26 cellular contexts compared by ENCODE assay signal in the genomic region with DNA sequence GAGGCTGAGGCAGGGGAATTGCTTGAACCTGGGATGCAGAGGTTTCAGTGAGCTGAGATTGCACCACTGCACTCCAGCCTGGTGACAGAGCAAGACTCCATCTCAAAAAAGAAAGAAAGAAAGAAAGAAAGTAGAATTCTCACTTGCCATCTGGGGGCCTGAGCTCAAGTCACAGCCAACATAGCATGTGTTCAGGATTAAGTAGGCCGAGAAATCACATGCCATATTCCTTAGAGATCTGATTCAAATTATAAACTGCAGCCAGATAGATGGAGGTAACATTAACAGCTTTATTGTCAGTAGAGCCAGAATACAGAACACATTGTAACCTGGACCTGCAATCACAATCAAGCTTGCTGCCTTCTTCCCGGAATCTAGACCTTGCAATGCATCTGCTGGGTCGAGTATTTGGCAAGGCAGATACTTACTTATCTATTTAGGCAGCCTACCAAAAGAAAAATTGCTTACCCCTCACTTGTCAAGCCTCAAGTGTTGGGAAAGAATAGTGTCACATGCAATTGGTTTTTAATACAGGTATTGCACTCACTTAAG.
"Had no signal": no experiment of that assay in that cellular context is flagged by ENCODE, and none has a peak within 500 bp of the region (broad histone marks: within the 10 kb centered on the region; RNA-seq: fewer than 3 reads in every experiment).

No MANE protein-coding gene starts in this region.

- DNase-seq: hypothalamus; immature natural killer cell; islet precursor cell; left ventricle myocardium inferior; mesendoderm; midbrain; mucosa of descending colon; naive thymus-derived CD4-positive, alpha-beta T cell; ovary; stimulated activated CD4-positive, alpha-beta T cell treated with anti-CD3 and anti-CD28 coated beads, Interleukin-12 subunit alpha, Interleukin-12 subunit beta, amount 100 ng/mL, for 4 hours; stimulated activated CD4-positive, alpha-beta T cell treated with anti-CD3 and anti-CD28 coated beads, Interleukin-15, amount 100 ng/mL, for 24 hours; stimulated activated CD4-positive, alpha-beta T cell treated with anti-CD3 and anti-CD28 coated beads, Interleukin-2, amount 100 ng/mL, for 24 hours; stimulated activated CD4-positive, alpha-beta T cell treated with anti-CD3 and anti-CD28 coated beads, Interleukin-4, amount 100 ng/mL, for 24 hours; stimulated activated naive CD4-positive, alpha-beta T cell; tibial artery; trophoblast cell; upper lobe of right lung had no signal

- FAIRE-seq: urothelium cell line had no signal

- ATAC-seq: mucosa of descending colon; naive thymus-derived CD4-positive, alpha-beta T cell; natural killer cell treated with Interleukin-12 subunit alpha and Interleukin-12 subunit beta and Interleukin-15 and Interleukin-18, amount 100 ng/mL, for 72 hours; sciatic nerve; stimulated activated effector memory CD8-positive, alpha-beta T cell treated with anti-CD3 and anti-CD28 coated beads, Interleukin-12 subunit alpha, Interleukin-12 subunit beta, amount 100 ng/mL, for 72 hours; upper lobe of right lung had no signal

- H3K4me3 ChIP-seq: left ventricle myocardium inferior, lung, mucosa of descending colon, ovary, right atrium auricular region, skin epidermis, suprapubic skin, thoracic aorta, tibial artery, upper lobe of right lung had no signal

- H3K9me3 ChIP-seq: left ventricle myocardium inferior, mucosa of descending colon, ovary, right atrium auricular region, suprapubic skin, thoracic aorta, tibial artery, upper lobe of right lung had no signal

- H3K27ac ChIP-seq: left ventricle myocardium inferior, ovary, right atrium auricular region, skin epidermis, suprapubic skin, thoracic aorta, tibial artery, upper lobe of right lung had no signal

- H3K4me1 ChIP-seq: left ventricle myocardium inferior, right atrium auricular region, suprapubic skin, upper lobe of right lung had no signal

- H3K36me3 ChIP-seq: ovary, right atrium auricular region had no signal

- H3K27me3 ChIP-seq: ovary, right atrium auricular region, suprapubic skin, tibial artery, upper lobe of right lung had no signal
